Comparison of ENCODE assay signal across 22 cellular contexts in the genomic region with DNA sequence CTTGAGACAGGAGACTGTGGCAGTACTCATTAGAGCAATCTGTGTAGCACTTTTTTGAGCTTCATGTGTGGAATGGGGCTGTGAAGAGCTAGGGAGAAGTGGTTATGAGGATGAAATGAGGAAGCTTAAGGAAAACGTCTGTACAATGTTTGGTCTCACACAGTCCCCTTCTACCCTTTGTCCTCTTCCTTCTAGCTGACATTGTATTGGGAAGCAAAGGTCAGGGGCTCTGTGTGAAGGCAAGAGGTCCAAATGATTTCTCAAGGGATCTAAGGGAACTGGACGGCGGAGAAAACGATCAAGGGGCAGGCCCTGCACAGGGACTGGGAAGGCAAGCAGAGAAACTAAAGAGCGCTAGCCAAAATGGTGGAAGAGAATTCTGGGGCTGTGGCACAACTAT. TPM values are rescaled to one million over a fixed set of nuclear protein-coding genes. Genes with fewer than 3 reads are reported as not detected.
DNase-seq lines count a peak whose midpoint lies in the region; TF ChIP-seq lines count a peak whose summit lies in the region.
"Had no signal": no experiment of that assay in that cellular context is flagged by ENCODE, and none has a peak within 500 bp of the region (broad histone marks: within the 10 kb centered on the region; RNA-seq: fewer than 3 reads in every experiment).

No MANE protein-coding gene starts in this region.

- TF ChIP-seq POLR2A in transverse colon (IDR thresholded peaks at IDR 0.05) = no peak

- intact Hi-C loops in dendritic cell treated with granulocyte-macrophage colony-stimulating factor and Interleukin-4, amounts not matched to agents 40 ng/mL and 50 ng/mL, for 4 days (cut with micrococcal nuclease) = no loop called here
- intact Hi-C loops in transverse colon (cut with DNase I; ENCODE audit: low total_unique reads) = no loop called here

- H3K9me3 ChIP-seq in HUES48 (ENCODE audit: control insufficient read depth, insufficient read depth, low read length) (no peaks in the 10 kb centered on the region), mesodermal cell (ENCODE audit: control insufficient read depth, low read length) (peaks cover 5% of the 10 kb centered on the region), smooth muscle cell (replicated peaks; ENCODE audit: low read depth) (no peaks in the 10 kb centered on the region), transverse colon (no peaks in the 10 kb centered on the region)
- H3K9me3 ChIP-seq: esophagus muscularis mucosa, gastrocnemius medialis had no signal

- no peak overlapping the region for H2AFZ ChIP-seq in smooth muscle cell (ENCODE audit: low read depth)

- in situ Hi-C loops in transverse colon (cut with MboI; ENCODE audit: low pct_ligation_motif_present in 1 of 4, low pct_unique_long_range_greater_than_20kb in 1 of 4, low sequenced_read_pairs in 3 of 4) = no loop called here

- H3F3A ChIP-seq in smooth muscle cell (ENCODE audit: low read depth) = no peaks in the 10 kb centered on the region

- peaks cover 5% of the 10 kb centered on the region for H3K9me3 Mint-ChIP-seq in dendritic cell treated with granulocyte-macrophage colony-stimulating factor and Interleukin-4, amounts not matched to agents 40 ng/mL and 50 ng/mL, for 4 days

- H3K4me2 ChIP-seq in smooth muscle cell = no peak overlapping the region
- H3K4me2 ChIP-seq: SK-N-SH had no signal

- WGBS in mesodermal cell (ENCODE audit: insufficient coverage in 2 of 2), 2 experiments = 78 to 79% methylated on average over 3 to 5 of the region's 5 CpGs
- 76% methylated on average over 5 of the region's 5 CpGs for WGBS in smooth muscle cell (ENCODE audit: low lambda C conversion rate)
- 24 to 89% methylated on average over 2 to 5 of the region's 5 CpGs for WGBS in transverse colon (ENCODE audit: low coverage in 1 of 2), 2 donors

- H3K9ac ChIP-seq in HUES48 (ENCODE audit: low read depth, low read length) = no peak overlapping the region
- no peak overlapping the region for H3K9ac ChIP-seq in smooth muscle cell (ENCODE audit: low read depth)
- H3K9ac ChIP-seq: SK-N-SH had no signal

- TF ChIP-seq CTCF in smooth muscle cell (IDR thresholded peaks at IDR 0.05; ENCODE audit: borderline replicate concordance, insufficient read depth, poor library complexity, severe bottlenecking) (no peak), transverse colon (IDR thresholded peaks at IDR 0.05) (no peak)

- H3K79me2 ChIP-seq in smooth muscle cell (ENCODE audit: low read depth) = no peaks in the 10 kb centered on the region

- no peaks in the 10 kb centered on the region for H3K27me3 ChIP-seq in HUES48 (ENCODE audit: control insufficient read depth, insufficient read depth, low read length)
- no peaks in the 10 kb centered on the region for H3K27me3 ChIP-seq in smooth muscle cell (ENCODE audit: low read depth)
- H3K27me3 ChIP-seq in transverse colon = no peaks in the 10 kb centered on the region
- H3K27me3 ChIP-seq: esophagus muscularis mucosa, gastrocnemius medialis had no signal

- H3K4me3 ChIP-seq in HUES48 (ENCODE audit: low read depth, low read length) (no peak overlapping the region), mesodermal cell (ENCODE audit: extremely low read depth, insufficient read depth, low read length, poor library complexity, severe bottlenecking) (no peak overlapping the region), smooth muscle cell (no peak overlapping the region), transverse colon (no peak overlapping the region)
- H3K4me3 ChIP-seq: esophagus muscularis mucosa, gastrocnemius medialis had no signal

- peaks cover 10% of the 10 kb centered on the region for H3K4me1 Mint-ChIP-seq in dendritic cell treated with granulocyte-macrophage colony-stimulating factor and Interleukin-4, amounts not matched to agents 40 ng/mL and 50 ng/mL, for 4 days (ENCODE audit: low read depth)

- H3K27ac ChIP-seq in HUES48 (ENCODE audit: low read depth, low read length) (peak overlapping the region; percentile 79), mesodermal cell (ENCODE audit: low read depth, low read length, severe bottlenecking) (peak overlapping the region; percentile 94), smooth muscle cell (ENCODE audit: low read depth) (peak overlapping the region; percentile 88), transverse colon (no peak overlapping the region)
- H3K27ac ChIP-seq: esophagus muscularis mucosa had no signal

- no peak overlapping the region for H3K4me3 Mint-ChIP-seq in dendritic cell treated with granulocyte-macrophage colony-stimulating factor and Interleukin-4, amounts not matched to agents 40 ng/mL and 50 ng/mL, for 4 days
- H3K4me3 Mint-ChIP-seq: activated naive CD4-positive, alpha-beta T cell treated with anti-CD3 and anti-CD28 coated beads, Interleukin-2, amount 50 U/mL, for 24 hours; activated T-cell treated with anti-CD3 and anti-CD28 coated beads, Interleukin-2, amount 50 U/mL, for 4 hours; CD8-positive, alpha-beta T cell had no signal

- H3K36me3 ChIP-seq in HUES48 (ENCODE audit: control insufficient read depth, insufficient read depth, low read length) (no peaks in the 10 kb centered on the region), mesodermal cell (ENCODE audit: control insufficient read depth, insufficient read depth, low read length) (no peaks in the 10 kb centered on the region), smooth muscle cell (ENCODE audit: low read depth) (no peaks in the 10 kb centered on the region), transverse colon (no peaks in the 10 kb centered on the region)
- H3K36me3 ChIP-seq: esophagus muscularis mucosa, gastrocnemius medialis had no signal

- peaks cover 37% of the 10 kb centered on the region for H3K4me1 ChIP-seq in HUES48 (ENCODE audit: control insufficient read depth, insufficient read depth, low read length)
- H3K4me1 ChIP-seq in mesodermal cell (ENCODE audit: control insufficient read depth, insufficient read depth, low read length, poor library complexity, severe bottlenecking) = peaks cover 17% of the 10 kb centered on the region
- peaks cover 29% of the 10 kb centered on the region for H3K4me1 ChIP-seq in smooth muscle cell (ENCODE audit: low read depth)
- peaks cover 0 to 18% (median 0%) of the 10 kb centered on the region in 4 donors for H3K4me1 ChIP-seq in transverse colon
- H3K4me1 ChIP-seq: esophagus muscularis mucosa, gastrocnemius medialis had no signal

- H3K36me3 Mint-ChIP-seq in dendritic cell treated with granulocyte-macrophage colony-stimulating factor and Interleukin-4, amounts not matched to agents 40 ng/mL and 50 ng/mL, for 4 days (ENCODE audit: low read depth) = no peaks in the 10 kb centered on the region

- H3K27ac Mint-ChIP-seq in dendritic cell treated with granulocyte-macrophage colony-stimulating factor and Interleukin-4, amounts not matched to agents 40 ng/mL and 50 ng/mL, for 4 days = peak overlapping the region; percentile 64
- H3K27ac Mint-ChIP-seq: activated naive CD4-positive, alpha-beta T cell treated with anti-CD3 and anti-CD28 coated beads, Interleukin-2, amount 50 U/mL, for 24 hours; CD8-positive, alpha-beta T cell had no signal

- H3K27me3 Mint-ChIP-seq in dendritic cell treated with granulocyte-macrophage colony-stimulating factor and Interleukin-4, amounts not matched to agents 40 ng/mL and 50 ng/mL, for 4 days = peaks cover 13% of the 10 kb centered on the region
- H3K27me3 Mint-ChIP-seq: activated naive CD4-positive, alpha-beta T cell treated with anti-CD3 and anti-CD28 coated beads, Interleukin-2, amount 50 U/mL, for 24 hours had no signal

- TF ChIP-seq EP300 in transverse colon (IDR thresholded peaks at IDR 0.05; ENCODE audit: low read depth) = no peak

- DNase-seq in smooth muscle cell (lab: John Stamatoyannopoulos, UW; ENCODE audit: unreplicated experiment) = no peak
- no peak for DNase-seq in HK-2 (ENCODE audit: unreplicated experiment)
- no peak for DNase-seq in activated CD4-positive, alpha-beta T cell treated with anti-CD3 and anti-CD28 coated beads for 4 hours
- no peak for DNase-seq in epidermal melanocyte (ENCODE audit: insufficient read length, low spot score)
- DNase-seq in transverse colon = no peak
- DNase-seq: activated T-cell treated with anti-CD3 and anti-CD28 coated beads, Interleukin-2, amount 50 U/mL, for 4 hours; aorta; CD8-positive, alpha-beta T cell; gastrocnemius medialis; H7; NCI-H1105 treated with DMSO at 0.1 percent for 48 hours; NCI-H2081 treated with DMSO at 0.1 percent for 48 hours; nucleus accumbens; SK-N-SH had no signal

- no peaks in the 10 kb centered on the region for H4K20me1 ChIP-seq in smooth muscle cell (ENCODE audit: low read depth)

RNA-seq across cellular contexts. Expression of a gene that starts 13.1 kb away (rescaled TPM):
- polyA plus RNA-seq in mesodermal cell (2013, experiment 1 of 2) = 11.6 TPM
- polyA plus RNA-seq in mesodermal cell (2013, experiment 2 of 2) = 12.0 TPM
- total RNA-seq in smooth muscle cell (14.3 and 15.1 TPM in 2 replicates), transverse colon (10 to 100 TPM; 30.8 to 97.1 (median 67.8) TPM)
- 3.6 and 5.6 TPM in 2 replicates for polyA plus RNA-seq in smooth muscle cell

RNA-seq across cellular contexts. Expression of a gene that starts 56.5 kb away (rescaled TPM):
- polyA plus RNA-seq in mesodermal cell (2013, experiment 1 of 2) = 60.3 TPM
- 43.8 TPM for polyA plus RNA-seq in mesodermal cell (2013, experiment 2 of 2)
- total RNA-seq in smooth muscle cell (33.2 and 33.9 TPM in 2 replicates), transverse colon (10 to 100 TPM; 21.0 to 53.5 (median 32.5) TPM)
- polyA plus RNA-seq in smooth muscle cell = 58.0 and 66.3 TPM in 2 replicates

RNA-seq across cellular contexts. Expression of a gene that starts 56.6 kb away (rescaled TPM):
- polyA plus RNA-seq in mesodermal cell (2013, experiment 1 of 2) = 1.7 TPM
- polyA plus RNA-seq in mesodermal cell (2013, experiment 2 of 2) = 1.7 TPM
- total RNA-seq in smooth muscle cell (not detected in 2 replicates), transverse colon (under 1 TPM in 1 of 4 donors, not detected in 3; 0.14 TPM)
- not detected in 2 replicates for polyA plus RNA-seq in smooth muscle cell
- total RNA-seq: activated T-cell treated with anti-CD3 and anti-CD28 coated beads, Interleukin-2, amount 50 U/mL, for 4 hours; aorta; CD8-positive, alpha-beta T cell; gastrocnemius medialis; mesenteric fat pad; NCI-H460; RPMI7951 had no signal
- polyA plus RNA-seq: aorta, SK-N-SH had no signal

Comparison
In these comparisons a context has a peak if more than half of its experiments do, and no peak if none do; other contexts are left out.
1. H3K27ac ChIP-seq: peak in HUES48 (single experiment), mesodermal cell (single experiment) and smooth muscle cell (single experiment); none in transverse colon (0 of 4).